8 cellular contexts compared by ENCODE assay signal in the genomic region with DNA sequence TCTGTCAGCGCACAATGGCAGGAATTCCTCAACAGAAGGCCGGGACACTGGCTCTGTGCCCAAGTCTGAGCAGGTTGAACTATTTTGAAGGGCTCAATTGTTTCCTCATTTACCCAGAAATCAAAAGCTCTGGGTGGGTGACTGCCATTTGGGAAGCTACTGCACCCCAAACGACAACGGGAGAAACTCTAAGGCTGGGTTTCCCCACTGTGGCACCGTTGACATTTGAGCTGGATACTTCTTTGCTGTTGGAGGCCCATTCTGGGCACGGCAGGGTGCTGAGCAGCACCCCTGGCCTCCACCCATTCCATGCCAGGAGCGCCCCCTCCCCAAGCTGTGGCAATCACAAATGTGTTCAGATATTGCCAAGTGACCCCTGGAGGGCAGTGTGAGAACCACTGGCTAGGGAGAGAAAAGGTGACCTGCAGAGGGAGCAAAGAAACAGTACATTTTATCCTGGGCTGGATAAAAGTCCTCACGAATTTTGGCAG.
DNase-seq lines count a peak whose midpoint lies in the region; ATAC-seq and TF ChIP-seq lines count a peak whose summit lies in the region.

No MANE protein-coding gene starts in this region.

- no peak overlapping the region for H3K4me3 ChIP-seq in stomach

- ATAC-seq in left cardiac atrium (peak; percentile 63 to 64), HG03342 (IDR thresholded peaks at IDR 0.05; ENCODE audit: unreplicated experiment) (no peak)

- CTCF ChIA-PET in Calu3 (lab: Charles Lee) = interaction anchor here (0.6 to 2.6 kb wide), 4 partner anchors 25 to 78 kb away, joined by 3 to 32 read pairs (median 4); no protein-coding TSS in a partner anchor

- TF ChIP-seq CTCF in Calu3 (IDR thresholded peaks at IDR 0.05; ENCODE audit: unreplicated experiment) (peak; percentile 68), stomach (IDR thresholded peaks at IDR 0.05) (peak in 5 of 7 experiments; percentile 48 to 63 (median 52))

- peaks cover 0 to 28% (median 16%) of the 10 kb centered on the region in 4 donors for H3K36me3 ChIP-seq in stomach

- H3K27me3 ChIP-seq in stomach = no peaks in the 10 kb centered on the region

- intact Hi-C loops in Calu3 (cut with micrococcal nuclease; ENCODE audit: unreplicated experiment) = loop anchor here (2.0 to 5.0 kb wide), 2 partner anchors 61 to 255 kb away; no protein-coding TSS in a partner anchor
- intact Hi-C loops in left cardiac atrium (cut with DNase I) = loop anchor here (1.0 to 10.0 kb wide), 3 partner anchors 77 to 237 kb away; no protein-coding TSS in a partner anchor
- intact Hi-C loops in stomach (cut with DNase I; ENCODE audit: low total_unique reads) = loop anchor here (2.0 kb wide), 1 partner anchor 79 kb away; no protein-coding TSS in a partner anchor

- no peaks in the 10 kb centered on the region for H3K9me3 Mint-ChIP-seq in Calu3 (ENCODE audit: low read depth, unreplicated experiment)

- H3K4me3 Mint-ChIP-seq in Calu3 (ENCODE audit: low read depth, unreplicated experiment) = no peak overlapping the region

- no TSS peak for BruUV-seq in Calu3 (replicated peaks; lab: Mats Ljungman, UMichigan)

- TF ChIP-seq RAD21 in Ishikawa (IDR thresholded peaks at IDR 0.05; ENCODE audit: low read depth) = peak; percentile 36; the same call in 1 of the 2 replicates

- TF ChIP-seq EP300 in Ishikawa (IDR thresholded peaks at IDR 0.05; ENCODE audit: borderline replicate concordance) (no peak), stomach (IDR thresholded peaks at IDR 0.05) (no peak)

- no peaks in the 10 kb centered on the region for H3K36me3 Mint-ChIP-seq in Calu3 (ENCODE audit: insufficient read depth, unreplicated experiment)

- no peaks in the 10 kb centered on the region for H3K27me3 Mint-ChIP-seq in Calu3 (ENCODE audit: unreplicated experiment)

- H3K9me3 ChIP-seq in stomach = no peaks in the 10 kb centered on the region

- 26 to 47% (median 39%) methylated on average over 7 to 8 of the region's 8 CpGs for WGBS in stomach, 5 donors

- no peak overlapping the region for H3K27ac Mint-ChIP-seq in Calu3 (ENCODE audit: unreplicated experiment)

- H3K27ac ChIP-seq in stomach = peak overlapping the region in 2 of 5 donors; percentile 41 to 65

- DNase-seq in Calu3 (peak; percentile 29), SW480 (ENCODE audit: low spot score) (peak; percentile 7), left cardiac atrium (no peak), stomach (no peak), activated gamma-delta T cell treated with Interleukin-2 at 50 U/mL for 16 hours (no peak)
- DNase-seq in activated effector memory CD4-positive, alpha-beta T cell treated with Interleukin-2 at 50 U/mL for 16 hours = no peak

- no peaks in the 10 kb centered on the region for H3K4me1 Mint-ChIP-seq in Calu3 (ENCODE audit: low read depth, unreplicated experiment)

- TF ChIP-seq POLR2A in stomach (IDR thresholded peaks at IDR 0.05) = no peak

- peaks cover 6 to 22% (median 16%) of the 10 kb centered on the region in 4 donors for H3K4me1 ChIP-seq in stomach

TF ChIP-seq in Ishikawa, 13 proteins besides CTCF, POLR2A, EP300 and RAD21:
- TF ChIP-seq USF1 (IDR thresholded peaks at IDR 0.05) (no peak), TEAD4 (IDR thresholded peaks at IDR 0.05) (no peak), YY1 (IDR thresholded peaks at IDR 0.05; ENCODE audit: low read depth) (no peak), ZBTB7A (IDR thresholded peaks at IDR 0.05; ENCODE audit: low read depth) (no peak), TCF12 (IDR thresholded peaks at IDR 0.05; ENCODE audit: low read depth) (no peak), CREB1 (IDR thresholded peaks at IDR 0.05; ENCODE audit: low read depth) (no peak), FOXM1 (IDR thresholded peaks at IDR 0.05; ENCODE audit: borderline replicate concordance, low read depth) (no peak), TAF1 (IDR thresholded peaks at IDR 0.05; ENCODE audit: low read depth) (no peak), CEBPB (IDR thresholded peaks at IDR 0.05) (no peak), EGR1 (IDR thresholded peaks at IDR 0.05) (no peak), MAX (IDR thresholded peaks at IDR 0.05) (no peak), NFIC (IDR thresholded peaks at IDR 0.05) (no peak)
- TF ChIP-seq, protein P1, sequence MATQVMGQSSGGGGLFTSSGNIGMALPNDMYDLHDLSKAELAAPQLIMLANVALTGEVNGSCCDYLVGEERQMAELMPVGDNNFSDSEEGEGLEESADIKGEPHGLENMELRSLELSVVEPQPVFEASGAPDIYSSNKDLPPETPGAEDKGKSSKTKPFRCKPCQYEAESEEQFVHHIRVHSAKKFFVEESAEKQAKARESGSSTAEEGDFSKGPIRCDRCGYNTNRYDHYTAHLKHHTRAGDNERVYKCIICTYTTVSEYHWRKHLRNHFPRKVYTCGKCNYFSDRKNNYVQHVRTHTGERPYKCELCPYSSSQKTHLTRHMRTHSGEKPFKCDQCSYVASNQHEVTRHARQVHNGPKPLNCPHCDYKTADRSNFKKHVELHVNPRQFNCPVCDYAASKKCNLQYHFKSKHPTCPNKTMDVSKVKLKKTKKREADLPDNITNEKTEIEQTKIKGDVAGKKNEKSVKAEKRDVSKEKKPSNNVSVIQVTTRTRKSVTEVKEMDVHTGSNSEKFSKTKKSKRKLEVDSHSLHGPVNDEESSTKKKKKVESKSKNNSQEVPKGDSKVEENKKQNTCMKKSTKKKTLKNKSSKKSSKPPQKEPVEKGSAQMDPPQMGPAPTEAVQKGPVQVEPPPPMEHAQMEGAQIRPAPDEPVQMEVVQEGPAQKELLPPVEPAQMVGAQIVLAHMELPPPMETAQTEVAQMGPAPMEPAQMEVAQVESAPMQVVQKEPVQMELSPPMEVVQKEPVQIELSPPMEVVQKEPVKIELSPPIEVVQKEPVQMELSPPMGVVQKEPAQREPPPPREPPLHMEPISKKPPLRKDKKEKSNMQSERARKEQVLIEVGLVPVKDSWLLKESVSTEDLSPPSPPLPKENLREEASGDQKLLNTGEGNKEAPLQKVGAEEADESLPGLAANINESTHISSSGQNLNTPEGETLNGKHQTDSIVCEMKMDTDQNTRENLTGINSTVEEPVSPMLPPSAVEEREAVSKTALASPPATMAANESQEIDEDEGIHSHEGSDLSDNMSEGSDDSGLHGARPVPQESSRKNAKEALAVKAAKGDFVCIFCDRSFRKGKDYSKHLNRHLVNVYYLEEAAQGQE (IDR thresholded peaks at IDR 0.05; ENCODE audit: low read depth) = no peak
TF ChIP-seq in Ishikawa: peak in this region for 0.

Comparison
In these comparisons a context has a peak if more than half of its experiments do, and no peak if none do; other contexts are left out.
1. DNase-seq: peak in Calu3 (single experiment) and SW480 (single experiment); none in left cardiac atrium (single experiment), stomach (single experiment), activated gamma-delta T cell treated with Interleukin-2 at 50 U/mL for 16 hours (single experiment) and activated effector memory CD4-positive, alpha-beta T cell treated with Interleukin-2 at 50 U/mL for 16 hours (single experiment).